Comparison of ENCODE assay signal across 28 cellular contexts in the genomic region with DNA sequence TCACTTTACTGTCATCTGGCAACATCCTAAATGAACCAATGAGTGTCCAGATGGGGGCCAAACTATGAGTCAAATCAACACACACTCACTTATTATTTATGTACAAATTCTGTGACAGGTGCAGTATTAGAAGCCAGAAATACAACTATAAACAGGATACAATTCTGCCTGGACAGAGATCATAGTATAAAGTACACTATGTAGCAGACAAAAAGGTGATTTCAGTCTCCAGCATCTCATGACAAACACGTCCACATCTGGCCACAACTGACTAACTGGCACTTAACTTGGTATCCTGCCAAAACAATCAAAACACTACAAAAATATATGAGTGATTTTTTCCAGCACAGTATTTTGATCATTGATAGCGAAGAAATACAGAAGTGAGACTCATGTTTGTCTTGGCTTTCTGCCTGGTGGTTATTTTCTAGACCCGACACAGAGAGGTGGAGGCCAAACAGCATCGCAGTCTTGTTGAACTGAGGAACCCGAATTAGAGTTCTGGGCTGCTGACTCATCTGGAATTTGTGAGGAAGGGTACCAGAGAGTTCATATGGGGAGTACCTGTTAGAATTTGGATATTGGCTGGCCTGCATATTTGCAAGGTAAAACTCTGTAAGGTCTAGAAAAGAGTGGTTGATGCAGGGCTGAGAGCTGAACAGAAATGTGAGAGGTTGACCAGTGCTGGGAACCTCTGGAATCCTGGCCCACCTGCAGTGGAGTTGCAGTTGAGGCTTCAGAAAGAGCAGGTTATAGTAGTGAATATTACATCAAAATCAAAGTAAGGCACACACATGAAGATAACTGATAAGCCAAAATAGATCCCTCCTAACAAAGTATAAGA.
DNase-seq lines count a peak whose midpoint lies in the region; FAIRE-seq and TF ChIP-seq lines count a peak whose summit lies in the region.
"Had no signal": no experiment of that assay in that cellular context is flagged by ENCODE, and none has a peak within 500 bp of the region (broad histone marks: within the 10 kb centered on the region; RNA-seq: fewer than 3 reads in every experiment).

No MANE protein-coding gene starts in this region.

- no peak for FAIRE-seq in bronchial epithelial cell (lab: Jason Lieb, UNC)
- FAIRE-seq in small intestine (lab: Jason Lieb, UNC): no peak

- H3K27ac ChIP-seq in small intestine (ENCODE audit: low read depth in 1 of 2, low read length in 1 of 2): no peak overlapping the region
- H3K27ac ChIP-seq: ascending aorta, esophagus muscularis mucosa, foreskin keratinocyte had no signal

- H3K36me3 ChIP-seq in bronchial epithelial cell (ENCODE audit: control insufficient read depth, insufficient read depth, low read length): no peaks in the 10 kb centered on the region
- no peaks in the 10 kb centered on the region for H3K36me3 ChIP-seq in small intestine (ENCODE audit: control insufficient read depth in 2 of 2, insufficient read depth in 2 of 2, low read length in 2 of 2)
- H3K36me3 ChIP-seq: ascending aorta, esophagus muscularis mucosa had no signal

- no peaks in the 10 kb centered on the region for H3K36me3 Mint-ChIP-seq in activated naive CD8-positive, alpha-beta T cell treated with anti-CD3 and anti-CD28 coated beads for 36 hours
- no peaks in the 10 kb centered on the region for H3K36me3 Mint-ChIP-seq in activated T-helper 2 cell treated with anti-CD3 and anti-CD28 coated beads, Interferon-gamma antibody, Interleukin-2, Interleukin-4, amounts not matched to agents 10 μg/mL and 5 μg/mL and 100 μg/mL, durations not matched to agents 14 hours and 24 hours and 36 hours (ENCODE audit: low read depth)
- H3K36me3 Mint-ChIP-seq: activated naive CD8-positive, alpha-beta T cell treated with anti-CD3 and anti-CD28 coated beads, Interleukin-2, amount 10 ng/mL, durations not matched to agents 7 days and 5 days had no signal

- H3K9me3 ChIP-seq in small intestine (ENCODE audit: control insufficient read depth, low read depth): no peaks in the 10 kb centered on the region
- H3K9me3 ChIP-seq: ascending aorta had no signal

- 7 to 31% (median 22%) methylated on average over 5 of the region's 5 CpGs for WGBS in small intestine, 3 donors

- no peak overlapping the region for H3K4me3 Mint-ChIP-seq in activated naive CD8-positive, alpha-beta T cell treated with anti-CD3 and anti-CD28 coated beads for 36 hours
- H3K4me3 Mint-ChIP-seq in activated T-helper 2 cell treated with anti-CD3 and anti-CD28 coated beads, Interferon-gamma antibody, Interleukin-2, Interleukin-4, amounts not matched to agents 10 μg/mL and 5 μg/mL and 100 μg/mL, durations not matched to agents 14 hours and 24 hours and 36 hours (ENCODE audit: low read depth): no peak overlapping the region
- H3K4me3 Mint-ChIP-seq: activated CD8-positive, alpha-beta T cell treated with anti-CD3 and anti-CD28 coated beads for 36 hours; activated naive CD8-positive, alpha-beta T cell treated with anti-CD3 and anti-CD28 coated beads, Interleukin-2, amount 10 ng/mL, durations not matched to agents 7 days and 5 days; CD4-positive, alpha-beta T cell; naive B cell; stimulated activated naive CD8-positive, alpha-beta T cell treated with anti-CD3 and anti-CD28 coated beads, Interleukin-15, amount 100 ng/mL, for 72 hours had no signal

- no peak for TF ChIP-seq CTCF in bronchial epithelial cell (IDR thresholded peaks at IDR 0.05; ENCODE audit: insufficient read depth, low read length, severe bottlenecking)

- no peaks in the 10 kb centered on the region for H3K4me1 ChIP-seq in small intestine (ENCODE audit: control insufficient read depth in 2 of 2, insufficient read depth in 1 of 2, low read depth in 1 of 2, low read length in 1 of 2)
- H3K4me1 ChIP-seq: ascending aorta, esophagus muscularis mucosa, foreskin keratinocyte had no signal

- H3K9me3 Mint-ChIP-seq in activated naive CD8-positive, alpha-beta T cell treated with anti-CD3 and anti-CD28 coated beads for 36 hours: peaks cover 8% of the 10 kb centered on the region
- peaks cover 32% of the 10 kb centered on the region for H3K9me3 Mint-ChIP-seq in activated T-helper 2 cell treated with anti-CD3 and anti-CD28 coated beads, Interferon-gamma antibody, Interleukin-2, Interleukin-4, amounts not matched to agents 10 μg/mL and 5 μg/mL and 100 μg/mL, durations not matched to agents 14 hours and 24 hours and 36 hours

- H3K4me3 ChIP-seq in bronchial epithelial cell (ENCODE audit: low read depth, low read length) (no peak overlapping the region), small intestine (ENCODE audit: low read depth in 1 of 2, low read length in 2 of 2) (no peak overlapping the region)
- H3K4me3 ChIP-seq: ascending aorta, esophagus muscularis mucosa had no signal

- intact Hi-C loops in activated T-helper 2 cell treated with anti-CD3 and anti-CD28 coated beads, Interferon-gamma antibody, Interleukin-2, Interleukin-4, amounts not matched to agents 10 μg/mL and 5 μg/mL and 100 μg/mL, durations not matched to agents 14 hours and 24 hours and 36 hours (cut with micrococcal nuclease): no loop called here

- H3K27me3 ChIP-seq in bronchial epithelial cell (ENCODE audit: control insufficient read depth, insufficient read depth, low read length) (no peaks in the 10 kb centered on the region), small intestine (ENCODE audit: control insufficient read depth in 2 of 2, insufficient read depth in 2 of 2, low read length in 2 of 2) (no peaks in the 10 kb centered on the region)
- H3K27me3 ChIP-seq: ascending aorta, esophagus muscularis mucosa, foreskin keratinocyte had no signal

- H3K27me3 Mint-ChIP-seq in activated naive CD8-positive, alpha-beta T cell treated with anti-CD3 and anti-CD28 coated beads for 36 hours: no peaks in the 10 kb centered on the region
- no peaks in the 10 kb centered on the region for H3K27me3 Mint-ChIP-seq in activated T-helper 2 cell treated with anti-CD3 and anti-CD28 coated beads, Interferon-gamma antibody, Interleukin-2, Interleukin-4, amounts not matched to agents 10 μg/mL and 5 μg/mL and 100 μg/mL, durations not matched to agents 14 hours and 24 hours and 36 hours (ENCODE audit: low read depth)
- H3K27me3 Mint-ChIP-seq: activated CD8-positive, alpha-beta T cell treated with anti-CD3 and anti-CD28 coated beads for 36 hours; activated naive CD8-positive, alpha-beta T cell treated with anti-CD3 and anti-CD28 coated beads, Interleukin-2, amount 10 ng/mL, durations not matched to agents 7 days and 5 days; CD4-positive, alpha-beta T cell; naive B cell; stimulated activated naive CD8-positive, alpha-beta T cell treated with anti-CD3 and anti-CD28 coated beads, Interleukin-15, amount 100 ng/mL, for 72 hours had no signal

- DNase-seq in NCI-H1417 (lab: John Stamatoyannopoulos, UW) (peak in 2 of 3 experiments; percentile 28 to 65), NCI-H1417 treated with DMSO at 0.1 percent for 48 hours (lab: John Stamatoyannopoulos, UW) (no peak), NCI-H748 treated with DMSO at 0.1 percent for 48 hours (lab: John Stamatoyannopoulos, UW) (peak; percentile 87), bronchial epithelial cell (ENCODE audit: low read depth) (peak; percentile 2), small intestine (peak; percentile 9), NCI-H82 treated with DMSO at 0.1 percent for 48 hours (lab: John Stamatoyannopoulos, UW; ENCODE audit: unreplicated experiment) (no peak)
- no peak for DNase-seq in activated naive CD8-positive, alpha-beta T cell treated with anti-CD3 and anti-CD28 coated beads for 36 hours
- DNase-seq in activated T-helper 2 cell treated with anti-CD3 and anti-CD28 coated beads, Interferon-gamma antibody, Interleukin-2, Interleukin-4, amounts not matched to agents 10 μg/mL and 5 μg/mL and 100 μg/mL, durations not matched to agents 14 hours and 24 hours and 36 hours (ENCODE audit: low spot score): no peak
- DNase-seq: activated CD4-positive, alpha-beta T cell treated with anti-CD3 and anti-CD28 coated beads for 1 hour; activated CD8-positive, alpha-beta T cell treated with anti-CD3 and anti-CD28 coated beads for 36 hours; activated effector memory CD4-positive, alpha-beta T cell treated with anti-CD3 and anti-CD28 coated beads, Interleukin-2, amount 50 U/mL, for 16 hours; activated naive CD8-positive, alpha-beta T cell treated with anti-CD3 and anti-CD28 coated beads, Interleukin-2, amount 10 ng/mL, durations not matched to agents 7 days and 5 days; activated T-cell treated with anti-CD3 and anti-CD28 coated beads for 4 hours; CD4-positive, alpha-beta T cell; central memory CD4-positive, alpha-beta T cell; dermis blood vessel endothelial cell; DMS53; foreskin keratinocyte; GDM1; H7; naive B cell; NCI-H1048; NCI-H2081 treated with DMSO at 0.1 percent for 48 hours; NCI-H446 treated with DMSO at 0.1 percent for 48 hours; nucleus accumbens; stimulated activated naive CD8-positive, alpha-beta T cell treated with anti-CD3 and anti-CD28 coated beads, Interleukin-15, amount 100 ng/mL, for 72 hours had no signal

- no peaks in the 10 kb centered on the region for H3K4me1 Mint-ChIP-seq in activated naive CD8-positive, alpha-beta T cell treated with anti-CD3 and anti-CD28 coated beads for 36 hours
- no peaks in the 10 kb centered on the region for H3K4me1 Mint-ChIP-seq in activated T-helper 2 cell treated with anti-CD3 and anti-CD28 coated beads, Interferon-gamma antibody, Interleukin-2, Interleukin-4, amounts not matched to agents 10 μg/mL and 5 μg/mL and 100 μg/mL, durations not matched to agents 14 hours and 24 hours and 36 hours (ENCODE audit: low read depth)
- H3K4me1 Mint-ChIP-seq: activated naive CD8-positive, alpha-beta T cell treated with anti-CD3 and anti-CD28 coated beads, Interleukin-2, amount 10 ng/mL, durations not matched to agents 7 days and 5 days; naive B cell; stimulated activated naive CD8-positive, alpha-beta T cell treated with anti-CD3 and anti-CD28 coated beads, Interleukin-15, amount 100 ng/mL, for 72 hours had no signal

- no peak overlapping the region for H3K27ac Mint-ChIP-seq in activated naive CD8-positive, alpha-beta T cell treated with anti-CD3 and anti-CD28 coated beads for 36 hours
- H3K27ac Mint-ChIP-seq in activated T-helper 2 cell treated with anti-CD3 and anti-CD28 coated beads, Interferon-gamma antibody, Interleukin-2, Interleukin-4, amounts not matched to agents 10 μg/mL and 5 μg/mL and 100 μg/mL, durations not matched to agents 14 hours and 24 hours and 36 hours: no peak overlapping the region
- H3K27ac Mint-ChIP-seq: activated CD8-positive, alpha-beta T cell treated with anti-CD3 and anti-CD28 coated beads for 36 hours; activated naive CD8-positive, alpha-beta T cell treated with anti-CD3 and anti-CD28 coated beads, Interleukin-2, amount 10 ng/mL, durations not matched to agents 7 days and 5 days; CD4-positive, alpha-beta T cell; naive B cell; stimulated activated naive CD8-positive, alpha-beta T cell treated with anti-CD3 and anti-CD28 coated beads, Interleukin-15, amount 100 ng/mL, for 72 hours had no signal

Comparison
In these comparisons a context has a peak if more than half of its experiments do, and no peak if none do; other contexts are left out.
1. DNase-seq: peak in NCI-H1417 (2 of 3), NCI-H748 treated with DMSO at 0.1 percent for 48 hours (single experiment), bronchial epithelial cell (single experiment) and small intestine (single experiment); none in NCI-H1417 treated with DMSO at 0.1 percent for 48 hours (single experiment), activated naive CD8-positive, alpha-beta T cell treated with anti-CD3 and anti-CD28 coated beads for 36 hours (single experiment), activated T-helper 2 cell treated with anti-CD3 and anti-CD28 coated beads, Interferon-gamma antibody, Interleukin-2, Interleukin-4, amounts not matched to agents 10 μg/mL and 5 μg/mL and 100 μg/mL, durations not matched to agents 14 hours and 24 hours and 36 hours (single experiment) and NCI-H82 treated with DMSO at 0.1 percent for 48 hours (single experiment).